ENCODE assay signal across 2 cellular contexts in genomic region chr2:10446631-10447030, GRCh38.
TF ChIP-seq lines count a peak whose summit lies in the region.

No MANE protein-coding gene starts in this region.

TF ChIP-seq in IMR-90, 13 proteins besides CTCF, POLR2A, EP300 and RAD21:
- no peak for TF ChIP-seq SMC3 (IDR thresholded peaks at IDR 0.05; ENCODE audit: low read depth, low read length)
- TF ChIP-seq CEBPB (IDR thresholded peaks at IDR 0.05; ENCODE audit: low read depth, low read length), result no peak
- no peak for TF ChIP-seq USF2 (IDR thresholded peaks at IDR 0.05; ENCODE audit: low read depth, low read length)
- no peak for TF ChIP-seq CHD1 (IDR thresholded peaks at IDR 0.05; ENCODE audit: low read depth, low read length)
- TF ChIP-seq FOS (IDR thresholded peaks at IDR 0.05; ENCODE audit: low read depth, low read length), result no peak
- no peak for TF ChIP-seq MXI1 (IDR thresholded peaks at IDR 0.05; ENCODE audit: borderline replicate concordance, low read depth, low read length)
- no peak for TF ChIP-seq MAZ (IDR thresholded peaks at IDR 0.05; ENCODE audit: borderline replicate concordance, low read depth, low read length)
- TF ChIP-seq NFE2L2 (IDR thresholded peaks at IDR 0.05; ENCODE audit: low read depth, low read length), result no peak
- no peak for TF ChIP-seq RFX5 (IDR thresholded peaks at IDR 0.05; ENCODE audit: low read depth, low read length)

TF ChIP-seq in GM12878, 131 proteins besides CTCF, POLR2A, EP300 and RAD21:
- TF ChIP-seq ZBTB11 (CRISPR knock-in tag; IDR thresholded peaks at IDR 0.05) (no peak), NRF1 (conservative IDR thresholded peaks at IDR 0.05; ENCODE audit: low read depth, low read length) (no peak), CHD4 (IDR thresholded peaks at IDR 0.05) (no peak), HDAC2 (IDR thresholded peaks at IDR 0.05) (no peak), MTA3 (IDR thresholded peaks at IDR 0.05; ENCODE audit: borderline replicate concordance, low read length) (no peak), KDM1A (IDR thresholded peaks at IDR 0.05; ENCODE audit: borderline replicate concordance) (no peak), PAX8 (IDR thresholded peaks at IDR 0.05) (no peak), STAT3 (IDR thresholded peaks at IDR 0.05; ENCODE audit: low read depth, low read length) (no peak)
